Comparison of ENCODE assay signal across 10 cellular contexts in genomic region chr5:94353605-94354004, GRCh38.
"Had no signal": no experiment of that assay in that cellular context is flagged by ENCODE, and none has a peak within 500 bp of the region (broad histone marks: within the 10 kb centered on the region; RNA-seq: fewer than 3 reads in every experiment).

No MANE protein-coding gene starts in this region.

- H3K4me3 ChIP-seq: GM23248, HAP-1 had no signal

- ATAC-seq: GM23338, HCT116 had no signal

- FAIRE-seq: H54 had no signal

- H3K27ac ChIP-seq: GM23248 had no signal

- H2AFZ ChIP-seq: GM23248, GM23338 had no signal

- H3K9ac ChIP-seq: GM23248 had no signal

- DNase-seq: GM23248, GOT3, H7, H9, HCEC 1CT, HFFc6 had no signal

- H3K36me3 ChIP-seq: HAP-1 had no signal

- H3K4me3 Mint-ChIP-seq: GM23338, H9, HFFc6 had no signal

- H3K27ac Mint-ChIP-seq: HFFc6 had no signal

- H3K9me3 Mint-ChIP-seq: HFFc6 had no signal

- H3K9me3 ChIP-seq: HAP-1 had no signal
